ENCODE assay signal across 8 cellular contexts in genomic region chr21:41419921-41420862, GRCh38. TPM values are rescaled to one million over a fixed set of nuclear protein-coding genes. Genes with fewer than 3 reads are reported as not detected.
DNase-seq lines count a peak whose midpoint lies in the region; ATAC-seq and TF ChIP-seq lines count a peak whose summit lies in the region.

No MANE protein-coding gene starts in this region.

- H3K36me3 ChIP-seq in HEK293 (ENCODE audit: control insufficient read depth in 2 of 2, insufficient read depth in 1 of 2, low read length in 2 of 2): no peaks in the 10 kb centered on the region
- no peaks in the 10 kb centered on the region for H3K36me3 ChIP-seq in skeletal muscle satellite cell (ENCODE audit: insufficient read depth, low read length)

- DNase-seq in ELR (ENCODE audit: low read depth) (peak; percentile 89), NCI-H128 (lab: John Stamatoyannopoulos, UW; ENCODE audit: unreplicated experiment) (peak; percentile 14), cardiac fibroblast (ENCODE audit: low read depth in 2 of 2) (peak; percentile 87 to 91), iPS-NIHi7 (ENCODE audit: extremely low spot score) (peak; percentile 79)

- H3K27ac ChIP-seq in HEK293 (ENCODE audit: extremely low read depth, low read depth, low read length) (peak overlapping the region; percentile 84), VCaP (peak overlapping the region; percentile 92)

- H3K4me1 ChIP-seq in HEK293 (ENCODE audit: control insufficient read depth, insufficient read depth, low read length): 0 out of 2 replicates have a peak, but pooled peaks cover 3% of the 10 kb centered on the region
- no peaks in the 10 kb centered on the region for H3K4me1 ChIP-seq in skeletal muscle satellite cell (ENCODE audit: control insufficient read depth, insufficient read depth, low read length)

- ATAC-seq in GM21515 (IDR thresholded peaks at IDR 0.05; ENCODE audit: unreplicated experiment): no peak

- POLR2A ChIA-PET in HEK293 (lab: Yijun Ruan, JAX): no interaction called here

- no peaks in the 10 kb centered on the region for H3K9me3 ChIP-seq in HEK293 (ENCODE audit: control insufficient read depth, insufficient read depth, low read depth, low read length)
- H3K9me3 ChIP-seq in skeletal muscle satellite cell (replicated peaks; ENCODE audit: low read length): no peaks in the 10 kb centered on the region

- no peaks in the 10 kb centered on the region for H3K27me3 ChIP-seq in skeletal muscle satellite cell (ENCODE audit: control insufficient read depth, insufficient read depth, low read length)

- peak overlapping the region; percentile 86 for H3K9ac ChIP-seq in skeletal muscle satellite cell (ENCODE audit: low read depth, low read length)

- peak; percentile 26; the same call in 1 of the 2 replicates for TF ChIP-seq CTCF in HEK293 (tag by site-specific recombination; IDR thresholded peaks at IDR 0.05)
- 0 out of 2 replicates have a peak, but pooled peaks have one; percentile 10 for TF ChIP-seq CTCF in VCaP (conservative IDR thresholded peaks at IDR 0.05)
- TF ChIP-seq CTCF in cardiac fibroblast (IDR thresholded peaks at IDR 0.05; ENCODE audit: low read depth, low read length): no peak

- H3K4me2 ChIP-seq in skeletal muscle satellite cell (ENCODE audit: low read length): peak overlapping the region; percentile 99

- CTCF ChIA-PET in HEK293 (lab: Yijun Ruan, JAX): interaction anchor here (0.5 to 0.6 kb wide), 2 partner anchors 137 to 789 kb away, joined by 3 read pairs; no protein-coding TSS in a partner anchor

- peak overlapping the region; percentile 64 for H3K4me3 ChIP-seq in HEK293 (ENCODE audit: low read depth, low read length)
- peak overlapping the region; percentile 66 to 73 for H3K4me3 ChIP-seq in cardiac fibroblast (replicated peaks in 1 of 2; ENCODE audit: low read depth in 2 of 2, low read length in 2 of 2)
- peak overlapping the region; percentile 93 for H3K4me3 ChIP-seq in skeletal muscle satellite cell (ENCODE audit: low read length)

TF ChIP-seq in HEK293, 187 proteins besides CTCF, POLR2A, EP300 and RAD21 (continues in another document):
- TF ChIP-seq ZFP69B (tag by site-specific recombination; IDR thresholded peaks at IDR 0.05) (0 out of 2 replicates have a peak, but pooled peaks have one; percentile 40), SP3 (tag by site-specific recombination; IDR thresholded peaks at IDR 0.05) (peak; percentile 83), GLI4 (tag by site-specific recombination; IDR thresholded peaks at IDR 0.05) (no peak), PRDM1 (tag by site-specific recombination; IDR thresholded peaks at IDR 0.05) (peak; percentile 54), KLF16 (tag by site-specific recombination; IDR thresholded peaks at IDR 0.05) (0 out of 2 replicates have a peak, but pooled peaks have one; percentile 39), ZXDB (tag by site-specific recombination; IDR thresholded peaks at IDR 0.05) (0 out of 2 replicates have a peak, but pooled peaks have one; percentile 25), ZNF138 (tag by site-specific recombination; IDR thresholded peaks at IDR 0.05; ENCODE audit: borderline replicate concordance) (no peak), ZNF433 (tag by site-specific recombination; IDR thresholded peaks at IDR 0.05; ENCODE audit: low read depth) (no peak), KLF10 (tag by site-specific recombination; IDR thresholded peaks at IDR 0.05) (peak; percentile 89), ZNF529 (tag by site-specific recombination; IDR thresholded peaks at IDR 0.05; ENCODE audit: insufficient replicate concordance) (no peak), KLF8 (tag by site-specific recombination; IDR thresholded peaks at IDR 0.05) (0 out of 2 replicates have a peak, but pooled peaks have one; percentile 27), ZEB2 (tag by site-specific recombination; IDR thresholded peaks at IDR 0.05) (0 out of 2 replicates have a peak, but pooled peaks have one; percentile 19), ZNF335 (tag by site-specific recombination; conservative IDR thresholded peaks at IDR 0.05) (peak; percentile 84), ZNF341 (tag by site-specific recombination; IDR thresholded peaks at IDR 0.05; ENCODE audit: low read depth) (peak; percentile 99), ZBTB48 (tag by site-specific recombination; IDR thresholded peaks at IDR 0.05) (peak; percentile 28; the same call in 1 of the 2 replicates), GLI2 (tag by site-specific recombination; IDR thresholded peaks at IDR 0.05; ENCODE audit: borderline replicate concordance, low read depth) (no peak), ZIC2 (tag by site-specific recombination; IDR thresholded peaks at IDR 0.05) (peak; percentile 23; the same call in 1 of the 2 replicates), ZNF521 (tag by site-specific recombination; IDR thresholded peaks at IDR 0.05) (no peak), KLF9 (tag by site-specific recombination; IDR thresholded peaks at IDR 0.05; ENCODE audit: low read depth) (peak; percentile 91), ZBTB6 (tag by site-specific recombination; IDR thresholded peaks at IDR 0.05) (no peak), ZNF324 (tag by site-specific recombination; IDR thresholded peaks at IDR 0.05) (no peak), PRDM10 (tag by site-specific recombination; IDR thresholded peaks at IDR 0.05) (peak; percentile 69), ZFHX2 (tag by site-specific recombination; conservative IDR thresholded peaks at IDR 0.05) (peak; percentile 71), IKZF3 (tag by site-specific recombination; IDR thresholded peaks at IDR 0.05) (peak; percentile 73)
- TF ChIP-seq, protein P1, sequence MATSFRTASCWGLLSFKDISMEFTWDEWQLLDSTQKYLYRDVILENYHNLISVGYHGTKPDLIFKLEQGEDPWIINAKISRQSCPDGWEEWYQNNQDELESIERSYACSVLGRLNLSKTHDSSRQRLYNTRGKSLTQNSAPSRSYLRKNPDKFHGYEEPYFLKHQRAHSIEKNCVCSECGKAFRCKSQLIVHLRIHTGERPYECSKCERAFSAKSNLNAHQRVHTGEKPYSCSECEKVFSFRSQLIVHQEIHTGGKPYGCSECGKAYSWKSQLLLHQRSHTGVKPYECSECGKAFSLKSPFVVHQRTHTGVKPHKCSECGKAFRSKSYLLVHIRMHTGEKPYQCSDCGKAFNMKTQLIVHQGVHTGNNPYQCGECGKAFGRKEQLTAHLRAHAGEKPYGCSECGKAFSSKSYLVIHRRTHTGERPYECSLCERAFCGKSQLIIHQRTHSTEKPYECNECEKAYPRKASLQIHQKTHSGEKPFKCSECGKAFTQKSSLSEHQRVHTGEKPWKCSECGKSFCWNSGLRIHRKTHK (tag by site-specific recombination; IDR thresholded peaks at IDR 0.05): no peak
- TF ChIP-seq, protein P2, sequence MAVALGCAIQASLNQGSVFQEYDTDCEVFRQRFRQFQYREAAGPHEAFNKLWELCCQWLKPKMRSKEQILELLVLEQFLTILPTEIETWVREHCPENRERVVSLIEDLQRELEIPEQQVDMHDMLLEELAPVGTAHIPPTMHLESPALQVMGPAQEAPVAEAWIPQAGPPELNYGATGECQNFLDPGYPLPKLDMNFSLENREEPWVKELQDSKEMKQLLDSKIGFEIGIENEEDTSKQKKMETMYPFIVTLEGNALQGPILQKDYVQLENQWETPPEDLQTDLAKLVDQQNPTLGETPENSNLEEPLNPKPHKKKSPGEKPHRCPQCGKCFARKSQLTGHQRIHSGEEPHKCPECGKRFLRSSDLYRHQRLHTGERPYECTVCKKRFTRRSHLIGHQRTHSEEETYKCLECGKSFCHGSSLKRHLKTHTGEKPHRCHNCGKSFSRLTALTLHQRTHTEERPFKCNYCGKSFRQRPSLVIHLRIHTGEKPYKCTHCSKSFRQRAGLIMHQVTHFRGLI (tag by site-specific recombination; IDR thresholded peaks at IDR 0.05): no peak

RNA-seq across cellular contexts. Expression of gene MX1, which starts 5.8 kb away (rescaled TPM):
- total RNA-seq in skeletal muscle satellite cell (2012; rRNA removed): 1.7 and 2.3 TPM in 2 replicates

RNA-seq across cellular contexts. Expression of gene MX2, which starts 58.4 kb away (rescaled TPM):
- total RNA-seq in skeletal muscle satellite cell (2012; rRNA removed): 0.51 and 1.5 TPM in 2 replicates

Comparison
In these comparisons a context has a peak if more than half of its experiments do, and no peak if none do; other contexts are left out.
1. DNase-seq: peak in every context shown above with its lines; median percentile 89 in ELR; 89 in cardiac fibroblast; 79 in iPS-NIHi7; 14 in NCI-H128.